Comparison of ENCODE assay signal across 1 cellular context in genomic region chr19:41397086-41398041, GRCh38.
TF ChIP-seq lines count a peak whose summit lies in the region.

Gene BCKDHA (plus strand): TSS chr19:41397818. CDS start chr19:41397828, 10 bp downstream.
Gene EXOSC5 (minus strand): TSS chr19:41397359. CDS start chr19:41397328, 31 bp downstream.

TF ChIP-seq in K562, 482 proteins besides CTCF, POLR2A, EP300 and RAD21 (continued from another document and continues in another):
- TF ChIP-seq HMGXB4 (CRISPR knock-in tag; IDR thresholded peaks at IDR 0.05) (no peak), HBP1 (CRISPR knock-in tag; IDR thresholded peaks at IDR 0.05) (no peak), OTX1 (CRISPR knock-in tag; IDR thresholded peaks at IDR 0.05) (peak; percentile 67; the same call in 1 of the 2 replicates), ZNF239 (CRISPR knock-in tag; IDR thresholded peaks at IDR 0.05) (no peak), AFF4 (CRISPR knock-in tag; IDR thresholded peaks at IDR 0.05) (no peak), TSC22D4 (tag; IDR thresholded peaks at IDR 0.05) (no peak), NCOA2 (IDR thresholded peaks at IDR 0.05; ENCODE audit: partially characterized antibody in 2 of 2) (peak in 1 of 2 experiments; percentile 98), TARDBP (IDR thresholded peaks at IDR 0.05) (no peak), ZSCAN32 (CRISPR knock-in tag; IDR thresholded peaks at IDR 0.05) (0 out of 2 replicates have a peak, but pooled peaks have one; percentile 36), SMARCE1 (IDR thresholded peaks at IDR 0.05) (0 out of 2 replicates have a peak, but pooled peaks have one; percentile 26), ZNF668 (CRISPR knock-in tag; IDR thresholded peaks at IDR 0.05) (no peak), TGIF2 (CRISPR knock-in tag; IDR thresholded peaks at IDR 0.05) (peak; percentile 96; the same call in 1 of the 2 replicates), ZNF175 (CRISPR knock-in tag; IDR thresholded peaks at IDR 0.05; ENCODE audit: low read depth) (no peak), ELF4 (CRISPR knock-in tag; IDR thresholded peaks at IDR 0.05) (0 out of 2 replicates have a peak, but pooled peaks have one; percentile 39), SETDB1 (IDR thresholded peaks at IDR 0.05; ENCODE audit: low read length) (peak; percentile 33), TAF9B (IDR thresholded peaks at IDR 0.05; ENCODE audit: partially characterized antibody) (peak; percentile 85), MLLT1 (IDR thresholded peaks at IDR 0.05) (no peak), THRA (IDR thresholded peaks at IDR 0.05) (no peak), TAL1 (IDR thresholded peaks at IDR 0.05) (peak; percentile 55), JUN (IDR thresholded peaks at IDR 0.05; ENCODE audit: borderline replicate concordance, low read depth, low read length) (peak; percentile 87; the same call in 1 of the 2 replicates), JUN (CRISPR knock-in tag; IDR thresholded peaks at IDR 0.05; ENCODE audit: borderline replicate concordance) (no peak), ZNF518B (CRISPR knock-in tag; IDR thresholded peaks at IDR 0.05) (no peak), GTF2E2 (tag; IDR thresholded peaks at IDR 0.05) (no peak; the same call in 1 of the 2 replicates), ELF1 (tag; IDR thresholded peaks at IDR 0.05) (peak; percentile 79), PBX2 (CRISPR knock-in tag; IDR thresholded peaks at IDR 0.05; ENCODE audit: low read depth) (no peak), PBX2 (tag; conservative IDR thresholded peaks at IDR 0.05; ENCODE audit: low read depth) (no peak), RHOXF2B (CRISPR knock-in tag; conservative IDR thresholded peaks at IDR 0.05) (0 out of 2 replicates have a peak, but pooled peaks have one; percentile 45), HDAC8 (tag; IDR thresholded peaks at IDR 0.05) (no peak), USF2 (CRISPR knock-in tag; IDR thresholded peaks at IDR 0.05) (peak; percentile 85), MCM5 (IDR thresholded peaks at IDR 0.05; ENCODE audit: low read depth) (no peak), POLR3A (IDR thresholded peaks at IDR 0.05; ENCODE audit: borderline replicate concordance, extremely low read depth, insufficient read depth, insufficient read length) (no peak), ZBTB49 (CRISPR knock-in tag; IDR thresholded peaks at IDR 0.05; ENCODE audit: borderline replicate concordance) (no peak), TRIM28 (IDR thresholded peaks at IDR 0.05) (no peak), MNT (conservative IDR thresholded peaks at IDR 0.05) (peak; percentile 100), TRIM24 (IDR thresholded peaks at IDR 0.05) (no peak), DDX20 (tag; IDR thresholded peaks at IDR 0.05; ENCODE audit: low read depth) (no peak), HSF4 (CRISPR knock-in tag; IDR thresholded peaks at IDR 0.05; ENCODE audit: borderline replicate concordance) (no peak), KLF1 (tag; IDR thresholded peaks at IDR 0.05) (no peak), TCF15 (CRISPR knock-in tag; IDR thresholded peaks at IDR 0.05) (no peak)
